ENCODE assay signal across 10 cellular contexts in the genomic region with DNA sequence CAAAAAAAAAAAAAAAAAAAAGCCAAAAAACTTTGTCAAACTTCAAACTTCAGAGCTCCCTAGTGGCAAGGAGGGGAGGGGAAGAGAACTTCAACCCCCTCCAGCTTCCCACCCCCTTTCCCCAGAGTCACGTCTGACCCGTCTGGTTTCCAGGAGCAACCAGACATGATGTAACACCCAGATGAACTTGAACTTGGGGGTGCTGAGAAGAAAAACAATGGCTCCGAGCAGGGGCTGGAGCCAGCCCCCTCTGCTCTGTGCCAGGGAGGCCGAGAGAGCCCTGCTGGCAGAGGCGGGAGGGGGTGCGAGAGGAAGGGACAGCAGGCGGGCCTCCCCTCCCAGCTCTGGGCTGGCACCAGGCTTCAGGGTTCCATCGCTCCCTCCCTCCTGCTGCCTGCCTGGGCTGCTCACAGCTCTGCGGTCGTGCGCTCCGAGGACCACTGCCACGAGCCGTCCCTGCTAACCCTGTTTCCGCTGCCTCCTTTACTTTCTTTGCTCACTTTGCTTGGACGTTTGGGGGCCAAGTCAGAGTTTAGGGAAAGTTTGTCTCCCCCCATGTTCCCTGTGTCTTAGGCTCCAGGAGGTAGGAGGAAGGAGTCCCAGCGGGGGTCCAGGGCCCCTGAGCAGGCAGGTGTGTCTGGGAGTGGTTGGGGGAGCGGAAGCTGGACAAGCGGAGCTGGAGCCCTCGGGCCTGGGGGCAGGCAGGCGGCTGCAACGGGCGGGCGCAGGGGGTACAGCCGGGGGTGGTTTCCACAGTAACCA. TPM values are rescaled to one million over a fixed set of nuclear protein-coding genes. Genes with fewer than 3 reads are reported as not detected.
DNase-seq lines count a peak whose midpoint lies in the region; ATAC-seq, FAIRE-seq and TF ChIP-seq lines count a peak whose summit lies in the region.
"Had no signal": no experiment of that assay in that cellular context is flagged by ENCODE, and none has a peak within 500 bp of the region (broad histone marks: within the 10 kb centered on the region; RNA-seq: fewer than 3 reads in every experiment).

No MANE protein-coding gene starts in this region.

- H3K9me3 ChIP-seq in A549 (no peaks in the 10 kb centered on the region), neural progenitor cell (ENCODE audit: low read depth) (no peaks in the 10 kb centered on the region)

- peaks cover 68% of the 10 kb centered on the region for H3K27me3 ChIP-seq in neural progenitor cell

- TF ChIP-seq EP300 in A549 (IDR thresholded peaks at IDR 0.05) = no peak

- DNase-seq in A549 (ENCODE audit: low read depth in 1 of 2, low spot score in 1 of 2) (peak in 1 of 2 experiments; percentile 36), NCI-H1417 treated with DMSO at 0.1 percent for 48 hours (lab: John Stamatoyannopoulos, UW) (peak; percentile 21), fibroblast of mammary gland (ENCODE audit: low read depth) (peak; percentile 74), neural progenitor cell (ENCODE audit: low spot score) (peak; percentile 59), NCI-H1930 (lab: John Stamatoyannopoulos, UW) (no peak), SKM-1 (lab: John Stamatoyannopoulos, UW; ENCODE audit: unreplicated experiment) (no peak)
- DNase-seq: NK-92 treated with Interleukin-12 subunit alpha and Interleukin-12 subunit beta, amount 100 ng/mL, for 24 hours; stimulated activated CD4-positive, alpha-beta T cell treated with anti-CD3 and anti-CD28 coated beads, Interleukin-15, amount 100 ng/mL, for 24 hours had no signal

- TF ChIP-seq CTCF in A549 (IDR thresholded peaks at IDR 0.05) (no peak), fibroblast of mammary gland (conservative IDR thresholded peaks at IDR 0.05; ENCODE audit: control insufficient read depth, insufficient read depth, low read depth, low read length) (no peak), neural progenitor cell (IDR thresholded peaks at IDR 0.05) (no peak)

- FAIRE-seq in A549 (lab: Jason Lieb, UNC) = no peak

- H3K9me3 Mint-ChIP-seq in neural progenitor cell = no peaks in the 10 kb centered on the region

- no peaks in the 10 kb centered on the region for H3K36me3 ChIP-seq in neural progenitor cell

- H3K27me3 Mint-ChIP-seq in neural progenitor cell (ENCODE audit: insufficient read depth, low read depth) = peaks cover 37% of the 10 kb centered on the region

- peak overlapping the region; percentile 72 for H3K27ac Mint-ChIP-seq in neural progenitor cell

- H3K36me3 Mint-ChIP-seq in neural progenitor cell = no peaks in the 10 kb centered on the region

- H4K20me1 ChIP-seq in neural progenitor cell (ENCODE audit: low read depth) = peaks cover 3% of the 10 kb centered on the region

- H2AFZ ChIP-seq in neural progenitor cell (replicated peaks) = no peak overlapping the region

- TF ChIP-seq RAD21 in A549 (conservative IDR thresholded peaks at IDR 0.05 in 1 of 2, IDR thresholded peaks at IDR 0.05 in 1 of 2) = no peak

- H3K4me2 ChIP-seq in A549 = peak overlapping the region; percentile 49
- H3K4me2 ChIP-seq in neural progenitor cell = peak overlapping the region; percentile 58

- peaks cover 57% of the 10 kb centered on the region for H3K4me1 ChIP-seq in A549
- H3K4me1 ChIP-seq in neural progenitor cell = peaks cover 36% of the 10 kb centered on the region

- H3K4me3 Mint-ChIP-seq in neural progenitor cell = peak overlapping the region; percentile 65

- H3F3A ChIP-seq in neural progenitor cell (ENCODE audit: low read depth) = peaks cover 24% of the 10 kb centered on the region

- CTCF ChIA-PET in A549 (lab: Yijun Ruan, JAX) = interaction anchor here (0.6 to 9.1 kb wide), 9 partner anchors 9 to 126 kb away, joined by 3 to 309 read pairs (median 14); no protein-coding TSS in a partner anchor

- POLR2A ChIA-PET in A549 (lab: Yijun Ruan, JAX) = interaction anchor here (1.6 kb wide), 1 partner anchor 30 kb away, joined by 9 read pairs; no protein-coding TSS in a partner anchor

- TF ChIP-seq POLR2A in A549 (IDR thresholded peaks at IDR 0.05; ENCODE audit: low read length) = no peak

- H3K9ac ChIP-seq in neural progenitor cell = no peak overlapping the region

- H3K79me2 ChIP-seq in neural progenitor cell (ENCODE audit: low read depth) = no peaks in the 10 kb centered on the region

- ATAC-seq in A549 = no peak
- ATAC-seq in HG02981 (IDR thresholded peaks at IDR 0.05; ENCODE audit: unreplicated experiment) = no peak
- ATAC-seq in HG02852 (IDR thresholded peaks at IDR 0.05; ENCODE audit: unreplicated experiment) = no peak

- H3K4me3 ChIP-seq in A549 (no peak overlapping the region), fibroblast of mammary gland (ENCODE audit: control insufficient read depth, low read depth, low read length) (no peak overlapping the region), neural progenitor cell (no peak overlapping the region)

- peaks cover 36% of the 10 kb centered on the region for H3K4me1 Mint-ChIP-seq in neural progenitor cell

- WGBS in A549 (ENCODE audit: missing lambda C conversion rate) = 70% methylated on average over 21 of the region's 25 CpGs

- H3K27ac ChIP-seq in A549 = peak overlapping the region; percentile 66 to 79
- no peak overlapping the region for H3K27ac ChIP-seq in neural progenitor cell

TF ChIP-seq in A549, 52 proteins besides CTCF, POLR2A, EP300 and RAD21:
- TF ChIP-seq BHLHE40 (IDR thresholded peaks at IDR 0.05; ENCODE audit: low read depth, low read length) (no peak), CHD2 (IDR thresholded peaks at IDR 0.05; ENCODE audit: low read length, partially characterized antibody) (no peak), TP53 (CRISPR knock-in tag; IDR thresholded peaks at IDR 0.05) (no peak)

RNA-seq across cellular contexts. Expression of a gene that starts 11.1 kb away (rescaled TPM):
- 0.08 and 0.26 TPM in 2 replicates for polyA plus RNA-seq in A549 (2011; rRNA removed)
- polyA plus RNA-seq in A549 (2012; cell fraction: cytosol; rRNA removed) = 0.50 and 0.82 TPM in 2 replicates
- 0.66 and 1.2 TPM in 2 replicates for polyA plus RNA-seq in A549 (2012; cell fraction: nucleus; rRNA removed)
- 0.30 to 0.82 TPM (median 0.39 TPM) in 3 replicates for polyA plus RNA-seq in A549 (2017; fragmentation: RNase III; extraction: RNeasy Plus Mini Kit Qiagen cat#74134 plus additional on column Dnase treatment)
- 0.15 and 0.21 TPM in 2 replicates for polyA minus RNA-seq in A549 (2011; rRNA and poly(A)+ RNA removed)
- 0.88 and 2.2 TPM in 2 replicates for total RNA-seq in neural progenitor cell (ENCODE audit: low replicate concordance)

RNA-seq across cellular contexts. Expression of a gene that starts 25.0 kb away (rescaled TPM):
- polyA plus RNA-seq in A549 (2011; rRNA removed) (16.3 and 18.2 TPM in 2 replicates), A549 (2017; fragmentation: RNase III; extraction: RNeasy Plus Mini Kit Qiagen cat#74134 plus additional on column Dnase treatment) (29.8 to 40.2 TPM (median 35.2 TPM) in 3 replicates)
- 57.5 and 67.4 TPM in 2 replicates for polyA plus RNA-seq in A549 (2012; cell fraction: cytosol; rRNA removed)
- polyA plus RNA-seq in A549 (2012; cell fraction: nucleus; rRNA removed) = 388 and 458 TPM in 2 replicates
- polyA minus RNA-seq in A549 (2011; rRNA and poly(A)+ RNA removed) = 16.9 and 24.9 TPM in 2 replicates
- total RNA-seq in neural progenitor cell (ENCODE audit: low replicate concordance) = 30.2 and 49.0 TPM in 2 replicates

RNA-seq across cellular contexts. Expression of a gene that starts 26.5 kb away (rescaled TPM):
- polyA plus RNA-seq in A549 (2011; rRNA removed) (26.1 and 30.0 TPM in 2 replicates), A549 (2017; fragmentation: RNase III; extraction: RNeasy Plus Mini Kit Qiagen cat#74134 plus additional on column Dnase treatment) (32.4 to 39.8 TPM (median 37.9 TPM) in 3 replicates)
- polyA plus RNA-seq in A549 (2012; cell fraction: cytosol; rRNA removed) = 117 and 155 TPM in 2 replicates
- 158 and 206 TPM in 2 replicates for polyA plus RNA-seq in A549 (2012; cell fraction: nucleus; rRNA removed)
- polyA minus RNA-seq in A549 (2011; rRNA and poly(A)+ RNA removed) = 20.0 and 30.9 TPM in 2 replicates
- total RNA-seq in neural progenitor cell (ENCODE audit: low replicate concordance) = 34.7 and 108 TPM in 2 replicates

RNA-seq across cellular contexts. Expression of a gene that starts 58.6 kb away (rescaled TPM):
- polyA plus RNA-seq in A549 (2011; rRNA removed) (39.1 and 41.5 TPM in 2 replicates), A549 (2017; fragmentation: RNase III; extraction: RNeasy Plus Mini Kit Qiagen cat#74134 plus additional on column Dnase treatment) (56.1 to 63.6 TPM (median 61.2 TPM) in 3 replicates)
- 83.3 and 89.9 TPM in 2 replicates for polyA plus RNA-seq in A549 (2012; cell fraction: cytosol; rRNA removed)
- 115 and 121 TPM in 2 replicates for polyA plus RNA-seq in A549 (2012; cell fraction: nucleus; rRNA removed)
- polyA minus RNA-seq in A549 (2011; rRNA and poly(A)+ RNA removed) = 26.2 and 39.5 TPM in 2 replicates
- total RNA-seq in neural progenitor cell (ENCODE audit: low replicate concordance) = 36.5 and 51.2 TPM in 2 replicates

RNA-seq across cellular contexts. Expression of a gene that starts 58.6 kb away (rescaled TPM):
- 52.5 and 75.7 TPM in 2 replicates for polyA plus RNA-seq in A549 (2011; rRNA removed)
- 137 and 174 TPM in 2 replicates for polyA plus RNA-seq in A549 (2012; cell fraction: cytosol; rRNA removed)
- 300 and 360 TPM in 2 replicates for polyA plus RNA-seq in A549 (2012; cell fraction: nucleus; rRNA removed)
- 35.9 to 39.9 TPM (median 36.7 TPM) in 3 replicates for polyA plus RNA-seq in A549 (2017; fragmentation: RNase III; extraction: RNeasy Plus Mini Kit Qiagen cat#74134 plus additional on column Dnase treatment)
- polyA minus RNA-seq in A549 (2011; rRNA and poly(A)+ RNA removed) = 16.9 and 26.4 TPM in 2 replicates
- total RNA-seq in neural progenitor cell (ENCODE audit: low replicate concordance) = 13.7 and 55.4 TPM in 2 replicates

Comparison
In these comparisons a context has a peak if more than half of its experiments do, and no peak if none do; other contexts are left out.
1. DNase-seq: peak in NCI-H1417 treated with DMSO at 0.1 percent for 48 hours (single experiment), fibroblast of mammary gland (single experiment) and neural progenitor cell (single experiment); none in NCI-H1930 (0 of 2) and SKM-1 (single experiment).